7 cellular contexts compared by ENCODE assay signal in genomic region chr9:112037281-112038016, GRCh38.
DNase-seq lines count a peak whose midpoint lies in the region; ATAC-seq and TF ChIP-seq lines count a peak whose summit lies in the region.

No MANE protein-coding gene starts in this region.

- H3K9me3 Mint-ChIP-seq in effector memory CD8-positive, alpha-beta T cell, result no peaks in the 10 kb centered on the region

- H3K36me3 ChIP-seq in A673 (ENCODE audit: insufficient read depth, low read length, poor library complexity, severe bottlenecking) (no peaks in the 10 kb centered on the region), esophagus muscularis mucosa (no peaks in the 10 kb centered on the region)

- H3K4me3 Mint-ChIP-seq in effector memory CD8-positive, alpha-beta T cell, result peak overlapping the region; percentile 19 to 50

- H3K27me3 ChIP-seq in A673 (replicated peaks; ENCODE audit: insufficient read depth, low read depth, low read length, poor library complexity) (no peaks in the 10 kb centered on the region), esophagus muscularis mucosa (no peaks in the 10 kb centered on the region)

- CTCF ChIA-PET in A673 (lab: Charles Lee), result no interaction called here

- H3K4me1 ChIP-seq in A673 (ENCODE audit: insufficient read depth, low read length, poor library complexity, severe bottlenecking) (peaks cover 14% of the 10 kb centered on the region), esophagus muscularis mucosa (peaks cover 0 to 36% (median 29%) of the 10 kb centered on the region in 4 donors)

- no peak for TF ChIP-seq EP300 in esophagus muscularis mucosa (IDR thresholded peaks at IDR 0.05)

- H3K27me3 Mint-ChIP-seq in effector memory CD8-positive, alpha-beta T cell, result no peaks in the 10 kb centered on the region

- H3K9me3 ChIP-seq in A673 (ENCODE audit: low read depth, low read length, poor library complexity, severe bottlenecking) (no peaks in the 10 kb centered on the region), esophagus muscularis mucosa (no peaks in the 10 kb centered on the region)

- no TSS peak for BruUV-seq in A673 (replicated peaks; lab: Mats Ljungman, UMichigan)

- H3K4me3 ChIP-seq in A673 (ENCODE audit: low read depth, low read length, poor library complexity, severe bottlenecking) (no peak overlapping the region), esophagus muscularis mucosa (no peak overlapping the region)

- POLR2A ChIA-PET in A673 (lab: Charles Lee; ENCODE audit: low non-redundant PET), result interaction anchor here (0.6 kb wide), 1 partner anchor 381 kb away, joined by 3 read pairs; no protein-coding TSS in a partner anchor

- peaks cover 7% of the 10 kb centered on the region for H3K36me3 Mint-ChIP-seq in effector memory CD8-positive, alpha-beta T cell (ENCODE audit: insufficient read depth)

- H3K27ac ChIP-seq in A673 (ENCODE audit: low read depth, low read length, poor library complexity, severe bottlenecking) (no peak overlapping the region), esophagus muscularis mucosa (replicated peaks in 1 of 4) (no peak overlapping the region)

- H3K4me1 Mint-ChIP-seq in effector memory CD8-positive, alpha-beta T cell (ENCODE audit: low read depth in 2 of 2), result peaks cover 39 to 44% of the 10 kb centered on the region in 2 donors

- intact Hi-C loops in A673 (cut with micrococcal nuclease; ENCODE audit: unreplicated experiment), result no loop called here
- intact Hi-C loops in esophagus muscularis mucosa (cut with DNase I), result no loop called here

- TF ChIP-seq POLR2A in esophagus muscularis mucosa (IDR thresholded peaks at IDR 0.05; ENCODE audit: low read depth), result no peak

- TF ChIP-seq CTCF in A673 (conservative IDR thresholded peaks at IDR 0.05; ENCODE audit: low read depth, low read length) (no peak), esophagus muscularis mucosa (IDR thresholded peaks at IDR 0.05) (no peak)

- ATAC-seq in GM18909 (IDR thresholded peaks at IDR 0.05; ENCODE audit: poor library complexity, unreplicated experiment) (peak; percentile 49), HG03280 (IDR thresholded peaks at IDR 0.05; ENCODE audit: unreplicated experiment) (peak; percentile 30)
- peak; percentile 98 for ATAC-seq in effector memory CD8-positive, alpha-beta T cell (replicated peaks)

- DNase-seq in activated CD4-positive, CD25-positive, alpha-beta regulatory T cell treated with anti-CD3 and anti-CD28 coated beads, Interleukin-2, amount 50 U/mL, for 16 hours (ENCODE audit: low read depth, low spot score), result peak; percentile 54
- peak; percentile 56 to 62 (median 57) for DNase-seq in effector memory CD8-positive, alpha-beta T cell
- DNase-seq in stimulated activated CD8-positive, alpha-beta memory T cell treated with anti-CD3 and anti-CD28 coated beads, Interleukin-15, amount 100 ng/mL, for 24 hours (ENCODE audit: low read depth), result peak; percentile 20
- no peak for DNase-seq in A673 (ENCODE audit: low spot score)
- no peak for DNase-seq in esophagus muscularis mucosa (ENCODE audit: extremely low spot score)

- peak overlapping the region in 1 of 2 donors; percentile 22 for H3K27ac Mint-ChIP-seq in effector memory CD8-positive, alpha-beta T cell

- 79% methylated on average over 2 of the region's 2 CpGs for WGBS in esophagus muscularis mucosa

Comparison
In these comparisons a context has a peak if more than half of its experiments do, and no peak if none do; other contexts are left out.
1. ATAC-seq: peak in every context shown above with its lines; median percentile 98 in effector memory CD8-positive, alpha-beta T cell; 49 in GM18909; 30 in HG03280.
2. DNase-seq: peak in activated CD4-positive, CD25-positive, alpha-beta regulatory T cell treated with anti-CD3 and anti-CD28 coated beads, Interleukin-2, amount 50 U/mL, for 16 hours (single experiment), effector memory CD8-positive, alpha-beta T cell (3 of 3) and stimulated activated CD8-positive, alpha-beta memory T cell treated with anti-CD3 and anti-CD28 coated beads, Interleukin-15, amount 100 ng/mL, for 24 hours (single experiment); none in A673 (single experiment) and esophagus muscularis mucosa (single experiment).